8 cellular contexts compared by ENCODE assay signal in genomic region chr14:106011631-106012360, GRCh38.
DNase-seq lines count a peak whose midpoint lies in the region; ATAC-seq, FAIRE-seq and TF ChIP-seq lines count a peak whose summit lies in the region.
"Not testable (repeated sequence)": the region's sequence is repeated elsewhere in the genome, so short reads cannot be mapped to it uniquely, and the experiment has no call there.

No MANE protein-coding gene starts in this region.

- not testable (repeated sequence) for H3K27me3 Mint-ChIP-seq in activated CD4-positive, alpha-beta T cell treated with anti-CD3 and anti-CD28 coated beads, Interleukin-2, amount 10 ng/mL, durations not matched to agents 7 days and 5 days; activated naive CD4-positive, alpha-beta T cell treated with anti-CD3 and anti-CD28 coated beads, Interleukin-2, amount 50 U/mL, for 24 hours

- H3K27ac ChIP-seq in PC-9, left lung: not testable (repeated sequence)

- H4K20me1 ChIP-seq in PC-9 (ENCODE audit: insufficient read depth): not testable (repeated sequence)

- TF ChIP-seq POLR2A in GM12892 (IDR thresholded peaks at IDR 0.05; ENCODE audit: low read depth, low read length); NB4 (IDR thresholded peaks at IDR 0.05; ENCODE audit: extremely low read depth, insufficient read length): not testable (repeated sequence)

- H3K4me3 Mint-ChIP-seq in activated CD4-positive, alpha-beta T cell treated with anti-CD3 and anti-CD28 coated beads, Interleukin-2, amount 10 ng/mL, durations not matched to agents 7 days and 5 days: not testable (repeated sequence)
- H3K4me3 Mint-ChIP-seq in activated naive CD4-positive, alpha-beta T cell treated with anti-CD3 and anti-CD28 coated beads, Interleukin-2, amount 50 U/mL, for 24 hours: peak overlapping the region; percentile 42

- H3F3A ChIP-seq in PC-9 (ENCODE audit: insufficient read depth, low read depth): not testable (repeated sequence)

- not testable (repeated sequence) for H3K4me2 ChIP-seq in PC-9

- not testable (repeated sequence) for H3K36me3 ChIP-seq in PC-9 (ENCODE audit: low read depth); left lung

- not testable (repeated sequence) for H3K79me2 ChIP-seq in PC-9 (ENCODE audit: low read depth)

- BruUV-seq in PC-9 (replicated peaks; lab: Mats Ljungman, UMichigan): not testable (repeated sequence)

- not testable (repeated sequence) for H3K9me3 Mint-ChIP-seq in activated CD4-positive, alpha-beta T cell treated with anti-CD3 and anti-CD28 coated beads, Interleukin-2, amount 10 ng/mL, durations not matched to agents 7 days and 5 days; activated naive CD4-positive, alpha-beta T cell treated with anti-CD3 and anti-CD28 coated beads, Interleukin-2, amount 50 U/mL, for 24 hours

- H2AFZ ChIP-seq in PC-9: not testable (repeated sequence)

- not testable (repeated sequence) for H3K9me3 ChIP-seq in PC-9 (ENCODE audit: insufficient read depth, low read depth); left lung

- peaks cover 32% of the 10 kb centered on the region for H3K27me3 ChIP-seq in PC-9 (ENCODE audit: insufficient read depth, low read depth)
- H3K27me3 ChIP-seq in left lung: peaks cover 0 to 46% of the 10 kb centered on the region in 2 donors

- DNase-seq in AML-193 (lab: John Stamatoyannopoulos, UW) (peak; percentile 24 to 38), GM12892 (ENCODE audit: insufficient read length) (peak; percentile 34), NB4 (ENCODE audit: low read depth) (peak; percentile 65), PC-9 (peak in 1 of 2 experiments; percentile 48), left lung (peak in 1 of 2 donors; percentile 94)
- DNase-seq in activated CD4-positive, alpha-beta T cell treated with anti-CD3 and anti-CD28 coated beads, Interleukin-2, amount 10 ng/mL, durations not matched to agents 7 days and 5 days: peak; percentile 86
- DNase-seq in stimulated activated CD4-positive, alpha-beta T cell treated with anti-CD3 and anti-CD28 coated beads, TNF-alpha, amount 100 ng/mL, for 4 hours (ENCODE audit: low read depth in 3 of 3): peak; percentile 63 to 77 (median 64)

- not testable (repeated sequence) for H3K36me3 Mint-ChIP-seq in activated CD4-positive, alpha-beta T cell treated with anti-CD3 and anti-CD28 coated beads, Interleukin-2, amount 10 ng/mL, durations not matched to agents 7 days and 5 days (ENCODE audit: low read depth); activated naive CD4-positive, alpha-beta T cell treated with anti-CD3 and anti-CD28 coated beads, Interleukin-2, amount 50 U/mL, for 24 hours

- not testable (repeated sequence) for FAIRE-seq in GM12892 (lab: Jason Lieb, UNC)

- peak; percentile 30 for ATAC-seq in left lung

- not testable (repeated sequence) for H3K4me3 ChIP-seq in NB4 (ENCODE audit: low read depth, low read length); PC-9; left lung

- H3K9me2 ChIP-seq in PC-9 (ENCODE audit: insufficient read depth): not testable (repeated sequence)

- CTCF ChIA-PET in PC-9 (lab: Charles Lee): not testable (repeated sequence)
- CTCF ChIA-PET in activated CD4-positive, alpha-beta T cell treated with anti-CD3 and anti-CD28 coated beads, Interleukin-2, amount 10 ng/mL, durations not matched to agents 7 days and 5 days (lab: Charles Lee): interaction anchor here (0.7 to 6.1 kb wide), 7 partner anchors 11 to 63 kb away, joined by 3 to 59 read pairs (median 3); no protein-coding TSS in a partner anchor

- intact Hi-C loops in PC-9 (cut with micrococcal nuclease; ENCODE audit: unreplicated experiment); left lung (cut with DNase I): not testable (repeated sequence)

- peaks cover 50% of the 10 kb centered on the region for H3K4me1 Mint-ChIP-seq in activated CD4-positive, alpha-beta T cell treated with anti-CD3 and anti-CD28 coated beads, Interleukin-2, amount 10 ng/mL, durations not matched to agents 7 days and 5 days
- H3K4me1 Mint-ChIP-seq in activated naive CD4-positive, alpha-beta T cell treated with anti-CD3 and anti-CD28 coated beads, Interleukin-2, amount 50 U/mL, for 24 hours: peaks cover 62% of the 10 kb centered on the region

- H3K4me1 ChIP-seq in PC-9 (replicated peaks; ENCODE audit: insufficient read depth); left lung: not testable (repeated sequence)

- peak overlapping the region; percentile 80 for H3K27ac Mint-ChIP-seq in activated CD4-positive, alpha-beta T cell treated with anti-CD3 and anti-CD28 coated beads, Interleukin-2, amount 10 ng/mL, durations not matched to agents 7 days and 5 days
- H3K27ac Mint-ChIP-seq in activated naive CD4-positive, alpha-beta T cell treated with anti-CD3 and anti-CD28 coated beads, Interleukin-2, amount 50 U/mL, for 24 hours: peak overlapping the region; percentile 76

- TF ChIP-seq CTCF in NB4 (IDR thresholded peaks at IDR 0.05; ENCODE audit: low read depth, low read length) (peak; percentile 31), PC-9 (conservative IDR thresholded peaks at IDR 0.05) (peak; percentile 69), left lung (IDR thresholded peaks at IDR 0.05) (peak in 1 of 2 donors; percentile 68)

- POLR2A ChIA-PET in PC-9 (lab: Charles Lee; ENCODE audit: unreplicated experiment); activated CD4-positive, alpha-beta T cell treated with anti-CD3 and anti-CD28 coated beads, Interleukin-2, amount 10 ng/mL, durations not matched to agents 7 days and 5 days (lab: Charles Lee): not testable (repeated sequence)
